16 cellular contexts compared by ENCODE assay signal in genomic region chr13:89982406-89983085, GRCh38.
A peak's percentile ranks its signal among the peaks of the same experiment; 100 is the strongest.
DNase-seq lines count a peak whose midpoint lies in the region; ATAC-seq and TF ChIP-seq lines count a peak whose summit lies in the region.
"Had no signal": no experiment of that assay in that cellular context is flagged by ENCODE, and none has a peak within 500 bp of the region (broad histone marks: within the 10 kb centered on the region; RNA-seq: fewer than 3 reads in every experiment).

No MANE protein-coding gene starts in this region.

- H3K4me2 ChIP-seq in GM23338: no peak overlapping the region

- H3K4me3 ChIP-seq in GM23338 (no peak overlapping the region), tibial artery (no peak overlapping the region)
- H3K4me3 ChIP-seq: esophagus squamous epithelium, psoas muscle had no signal

- H3K27me3 ChIP-seq in GM23338 (ENCODE audit: insufficient read depth): no peaks in the 10 kb centered on the region
- H3K27me3 ChIP-seq in tibial artery: no peaks in the 10 kb centered on the region
- H3K27me3 ChIP-seq: esophagus squamous epithelium had no signal

- intact Hi-C loops in tibial artery (cut with DNase I; ENCODE audit: low total_unique reads): no loop called here

- POLR2A ChIA-PET in HEK293T (lab: Yijun Ruan, JAX): no interaction called here
- POLR2A ChIA-PET in RWPE1 (lab: Yijun Ruan, JAX; ENCODE audit: low non-redundant PET): no interaction called here

- no peaks in the 10 kb centered on the region for H3K9me3 ChIP-seq in tibial artery
- H3K9me3 ChIP-seq: esophagus squamous epithelium, psoas muscle had no signal

- H3K36me3 Mint-ChIP-seq in GM23338 (ENCODE audit: low read depth): no peaks in the 10 kb centered on the region

- ATAC-seq in GM23338: no peak
- peak; percentile 71 for ATAC-seq in omental fat pad (ENCODE audit: low FRiP score)
- ATAC-seq: psoas muscle had no signal

- no peaks in the 10 kb centered on the region for H3F3A ChIP-seq in GM23338 (replicated peaks; ENCODE audit: low read depth)

- no peak overlapping the region for H3K27ac Mint-ChIP-seq in GM23338

- H2AFZ ChIP-seq in GM23338: 0 out of 2 replicates have a peak overlapping the region, but pooled peaks have one; percentile 35

- TF ChIP-seq CTCF in GM23338 (conservative IDR thresholded peaks at IDR 0.05; ENCODE audit: low read depth in 2 of 2) (no peak), omental fat pad (IDR thresholded peaks at IDR 0.05) (no peak), tibial artery (IDR thresholded peaks at IDR 0.05) (no peak), RWPE1 (conservative IDR thresholded peaks at IDR 0.05; ENCODE audit: low read depth) (no peak)

- H3K79me2 ChIP-seq in GM23338 (replicated peaks; ENCODE audit: insufficient read depth): no peaks in the 10 kb centered on the region

- no peaks in the 10 kb centered on the region for H4K20me1 ChIP-seq in GM23338 (replicated peaks; ENCODE audit: insufficient read depth)

- peaks cover 11% of the 10 kb centered on the region; the same call in 2 of the 3 replicates for H3K4me1 Mint-ChIP-seq in GM23338
- H3K4me1 Mint-ChIP-seq: central memory CD8-positive, alpha-beta T cell had no signal

- H3K4me3 Mint-ChIP-seq in GM23338: no peak overlapping the region
- H3K4me3 Mint-ChIP-seq: central memory CD8-positive, alpha-beta T cell had no signal

- CTCF ChIA-PET in HEK293T (lab: Yijun Ruan, JAX): interaction anchor here (0.7 kb wide), 1 partner anchor 10 kb away, joined by 4 read pairs; no protein-coding TSS in a partner anchor
- CTCF ChIA-PET in RWPE1 (lab: Yijun Ruan, JAX): no interaction called here

- no peak for DNase-seq in GM23338 (ENCODE audit: low spot score)
- DNase-seq in SIG-M5 (lab: John Stamatoyannopoulos, UW): peak; percentile 46
- peak; percentile 64 for DNase-seq in fibroblast of gingiva (ENCODE audit: low read depth)
- DNase-seq in omental fat pad (ENCODE audit: low spot score): no peak
- DNase-seq in tibial artery: no peak
- DNase-seq in NAMALWA (ENCODE audit: low spot score): no peak
- DNase-seq in HEK293T (ENCODE audit: extremely low spot score): no peak
- no peak for DNase-seq in RWPE1 (ENCODE audit: low spot score)
- DNase-seq: activated CD8-positive, alpha-beta memory T cell treated with anti-CD3 and anti-CD28 coated beads for 24 hours; activated gamma-delta T cell treated with Interleukin-2 at 50 U/mL for 16 hours; esophagus squamous epithelium; NCI-H1436 treated with DMSO at 0.1 percent for 48 hours; NCI-H526 treated with DMSO at 0.1 percent for 48 hours; psoas muscle had no signal

- H3K9me2 ChIP-seq in GM23338 (ENCODE audit: insufficient read depth): no peaks in the 10 kb centered on the region; the same call in 1 of the 2 replicates

- H3K27ac ChIP-seq in GM23338 (ENCODE audit: low read depth) (no peak overlapping the region), tibial artery (no peak overlapping the region), RWPE1 (no peak overlapping the region)
- H3K27ac ChIP-seq: C4-2B, esophagus squamous epithelium, psoas muscle had no signal

- peaks cover 2% of the 10 kb centered on the region for H3K27me3 Mint-ChIP-seq in GM23338 (ENCODE audit: insufficient read depth, low read depth, poor library complexity)
- H3K27me3 Mint-ChIP-seq: central memory CD8-positive, alpha-beta T cell had no signal

- H3K36me3 ChIP-seq in GM23338 (ENCODE audit: insufficient read depth) (no peaks in the 10 kb centered on the region), tibial artery (no peaks in the 10 kb centered on the region)
- H3K36me3 ChIP-seq: esophagus squamous epithelium had no signal

- H3K4me1 ChIP-seq in GM23338 (ENCODE audit: insufficient read depth) (peaks cover 14% of the 10 kb centered on the region; the same call in 1 of the 2 replicates), tibial artery (no peaks in the 10 kb centered on the region)
- H3K4me1 ChIP-seq: esophagus squamous epithelium, psoas muscle had no signal

- no peaks in the 10 kb centered on the region for H3K9me3 Mint-ChIP-seq in GM23338
- H3K9me3 Mint-ChIP-seq: central memory CD8-positive, alpha-beta T cell had no signal

TF ChIP-seq in GM23338, 12 proteins besides CTCF, POLR2A, EP300 and RAD21:
- TF ChIP-seq POLR2AphosphoS5 (IDR thresholded peaks at IDR 0.05; ENCODE audit: low read depth) (no peak), ZNF331 (CRISPR knock-in tag; IDR thresholded peaks at IDR 0.05; ENCODE audit: low read depth) (no peak), JUNB (IDR thresholded peaks at IDR 0.05; ENCODE audit: unreplicated experiment) (no peak), NANOG (IDR thresholded peaks at IDR 0.05; ENCODE audit: borderline replicate concordance) (no peak)
- TF ChIP-seq, protein P1, sequence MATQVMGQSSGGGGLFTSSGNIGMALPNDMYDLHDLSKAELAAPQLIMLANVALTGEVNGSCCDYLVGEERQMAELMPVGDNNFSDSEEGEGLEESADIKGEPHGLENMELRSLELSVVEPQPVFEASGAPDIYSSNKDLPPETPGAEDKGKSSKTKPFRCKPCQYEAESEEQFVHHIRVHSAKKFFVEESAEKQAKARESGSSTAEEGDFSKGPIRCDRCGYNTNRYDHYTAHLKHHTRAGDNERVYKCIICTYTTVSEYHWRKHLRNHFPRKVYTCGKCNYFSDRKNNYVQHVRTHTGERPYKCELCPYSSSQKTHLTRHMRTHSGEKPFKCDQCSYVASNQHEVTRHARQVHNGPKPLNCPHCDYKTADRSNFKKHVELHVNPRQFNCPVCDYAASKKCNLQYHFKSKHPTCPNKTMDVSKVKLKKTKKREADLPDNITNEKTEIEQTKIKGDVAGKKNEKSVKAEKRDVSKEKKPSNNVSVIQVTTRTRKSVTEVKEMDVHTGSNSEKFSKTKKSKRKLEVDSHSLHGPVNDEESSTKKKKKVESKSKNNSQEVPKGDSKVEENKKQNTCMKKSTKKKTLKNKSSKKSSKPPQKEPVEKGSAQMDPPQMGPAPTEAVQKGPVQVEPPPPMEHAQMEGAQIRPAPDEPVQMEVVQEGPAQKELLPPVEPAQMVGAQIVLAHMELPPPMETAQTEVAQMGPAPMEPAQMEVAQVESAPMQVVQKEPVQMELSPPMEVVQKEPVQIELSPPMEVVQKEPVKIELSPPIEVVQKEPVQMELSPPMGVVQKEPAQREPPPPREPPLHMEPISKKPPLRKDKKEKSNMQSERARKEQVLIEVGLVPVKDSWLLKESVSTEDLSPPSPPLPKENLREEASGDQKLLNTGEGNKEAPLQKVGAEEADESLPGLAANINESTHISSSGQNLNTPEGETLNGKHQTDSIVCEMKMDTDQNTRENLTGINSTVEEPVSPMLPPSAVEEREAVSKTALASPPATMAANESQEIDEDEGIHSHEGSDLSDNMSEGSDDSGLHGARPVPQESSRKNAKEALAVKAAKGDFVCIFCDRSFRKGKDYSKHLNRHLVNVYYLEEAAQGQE (IDR thresholded peaks at IDR 0.05; ENCODE audit: unreplicated experiment): no peak

TF ChIP-seq in HEK293T, 16 proteins besides CTCF, POLR2A, EP300 and RAD21:
- no peak for TF ChIP-seq CTBP1 (IDR thresholded peaks at IDR 0.05; ENCODE audit: borderline replicate concordance)
- TF ChIP-seq ZNF384 (IDR thresholded peaks at IDR 0.05): no peak
- no peak for TF ChIP-seq SP1 (IDR thresholded peaks at IDR 0.05)
- TF ChIP-seq BHLHE40 (IDR thresholded peaks at IDR 0.05; ENCODE audit: borderline replicate concordance): no peak
- TF ChIP-seq FOXM1 (IDR thresholded peaks at IDR 0.05; ENCODE audit: borderline replicate concordance): no peak
- no peak for TF ChIP-seq SUZ12 (IDR thresholded peaks at IDR 0.05)
- no peak for TF ChIP-seq LEF1 (IDR thresholded peaks at IDR 0.05; ENCODE audit: borderline replicate concordance)
- TF ChIP-seq ELF4 (IDR thresholded peaks at IDR 0.05): no peak
- TF ChIP-seq FOXA1 (IDR thresholded peaks at IDR 0.05): no peak
- no peak for TF ChIP-seq TARDBP (IDR thresholded peaks at IDR 0.05)

Comparison
In these comparisons a context has a peak if more than half of its experiments do, and no peak if none do; other contexts are left out.
1. DNase-seq: peak in SIG-M5 (single experiment) and fibroblast of gingiva (single experiment); none in GM23338 (single experiment), omental fat pad (single experiment), tibial artery (0 of 2), NAMALWA (single experiment), HEK293T (single experiment) and RWPE1 (single experiment).